ENCODE assay signal across 13 cellular contexts in the genomic region with DNA sequence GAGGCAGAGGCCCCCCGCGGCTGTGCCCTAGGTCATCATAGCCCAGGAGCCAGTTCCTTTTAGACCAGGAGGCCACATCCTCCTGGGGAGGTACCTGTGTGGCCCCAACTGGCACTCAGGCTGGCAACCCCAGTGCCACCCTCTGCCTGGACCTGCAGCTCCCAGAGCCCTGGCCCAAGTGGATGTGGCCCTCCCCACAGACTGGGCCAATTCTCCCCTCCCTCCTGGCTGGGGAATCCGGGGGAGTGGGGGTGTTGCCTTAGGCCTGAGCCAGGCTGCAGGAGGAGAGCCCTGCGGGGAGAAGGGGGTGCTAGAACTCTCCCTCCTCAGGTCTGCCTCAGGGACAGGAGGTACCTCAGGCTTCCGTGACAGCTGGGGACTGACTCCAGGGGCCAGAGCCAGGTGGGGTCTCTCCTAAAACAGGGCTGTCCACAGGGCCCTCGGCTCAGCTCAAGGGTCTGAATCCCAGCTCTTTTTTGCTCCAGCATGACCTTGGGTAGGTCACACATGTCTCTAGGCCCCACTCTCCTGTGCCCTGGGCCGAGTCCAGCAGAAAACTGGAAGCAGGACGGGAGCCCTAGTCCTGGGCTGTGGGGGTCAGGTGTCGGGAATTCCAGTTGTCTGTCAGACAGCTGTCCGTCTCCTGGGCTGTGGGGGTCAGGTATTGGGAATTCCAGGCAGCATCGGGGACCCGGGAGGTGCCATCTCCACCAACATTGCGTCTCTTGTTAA. TPM values are rescaled to one million over a fixed set of nuclear protein-coding genes. Genes with fewer than 3 reads are reported as not detected.
DNase-seq lines count a peak whose midpoint lies in the region; ATAC-seq and TF ChIP-seq lines count a peak whose summit lies in the region.
"Had no signal": no experiment of that assay in that cellular context is flagged by ENCODE, and none has a peak within 500 bp of the region (broad histone marks: within the 10 kb centered on the region; RNA-seq: fewer than 3 reads in every experiment).

No MANE protein-coding gene starts in this region.

- no peak for TF ChIP-seq CTCF in heart right ventricle (IDR thresholded peaks at IDR 0.05)

- H3K27me3 ChIP-seq in SJSA1 (replicated peaks), result no peaks in the 10 kb centered on the region
- H3K27me3 ChIP-seq in heart right ventricle, result no peaks in the 10 kb centered on the region
- H3K27me3 ChIP-seq in stomach smooth muscle (ENCODE audit: control insufficient read depth in 1 of 2, insufficient read depth in 2 of 2, low read length in 2 of 2), result no peaks in the 10 kb centered on the region
- H3K27me3 ChIP-seq: BLaER1 treated with 17β-estradiol and CSF1 and Interleukin-3, amounts not matched to agents 10 nM and 100 nM had no signal

- H3K4me3 ChIP-seq in SJSA1, result no peak overlapping the region
- H3K4me3 ChIP-seq in heart right ventricle, result peak overlapping the region in 4 of 10 donors; percentile 9 to 26 (median 20)
- H3K4me3 ChIP-seq in stomach smooth muscle (ENCODE audit: low read length in 2 of 2), result no peak overlapping the region
- H3K4me3 ChIP-seq: BLaER1 treated with 17β-estradiol and CSF1 and Interleukin-3, amounts not matched to agents 10 nM and 100 nM had no signal

- H3K27ac ChIP-seq in SJSA1 (0 out of 2 replicates have a peak overlapping the region, but pooled peaks have one; percentile 29), heart right ventricle (peak overlapping the region; percentile 72 to 93 (median 84)), stomach smooth muscle (ENCODE audit: low read length) (peak overlapping the region; percentile 37)

- no peak overlapping the region for H3K9ac ChIP-seq in stomach smooth muscle (ENCODE audit: low read length in 2 of 2)

- intact Hi-C loops in heart right ventricle (cut with DNase I), result no loop called here

- H3K9me3 ChIP-seq in SJSA1 (replicated peaks) (no peaks in the 10 kb centered on the region), heart right ventricle (no peaks in the 10 kb centered on the region), stomach smooth muscle (ENCODE audit: control insufficient read depth in 2 of 2, low read length in 2 of 2) (no peaks in the 10 kb centered on the region)
- H3K9me3 ChIP-seq: BLaER1 treated with 17β-estradiol and CSF1 and Interleukin-3, amounts not matched to agents 10 nM and 100 nM had no signal

- H3K36me3 ChIP-seq in SJSA1, result peaks cover 84% of the 10 kb centered on the region
- peaks cover 0 to 50% (median 0%) of the 10 kb centered on the region in 9 donors for H3K36me3 ChIP-seq in heart right ventricle
- H3K36me3 ChIP-seq in stomach smooth muscle (ENCODE audit: control insufficient read depth in 2 of 2, insufficient read depth in 2 of 2, low read length in 2 of 2), result peaks cover 0 to 5% of the 10 kb centered on the region in 2 donors

- DNase-seq in SJSA1 (ENCODE audit: low read depth in 1 of 2, low spot score in 2 of 2), result no peak
- no peak for DNase-seq in heart right ventricle
- DNase-seq in activated CD8-positive, alpha-beta memory T cell treated with anti-CD3 and anti-CD28 coated beads, Interleukin-2, amount 50 U/mL, for 48 hours, result no peak
- DNase-seq in activated naive CD4-positive, alpha-beta T cell treated with anti-CD3 and anti-CD28 coated beads, Interleukin-2, amount 50 U/mL, for 16 hours, result no peak
- DNase-seq in OCI-M2 (lab: John Stamatoyannopoulos, UW; ENCODE audit: unreplicated experiment), result no peak
- DNase-seq: activated T-cell treated with anti-CD3 and anti-CD28 coated beads, Interleukin-2, amount 50 U/mL, for 72 hours; DMS79 treated with DMSO at 0.1 percent for 48 hours; NCI-H1436; NCI-H2227 treated with DMSO at 0.1 percent for 48 hours had no signal

- peaks cover 19% of the 10 kb centered on the region for H3K4me1 ChIP-seq in SJSA1 (replicated peaks)
- H3K4me1 ChIP-seq in heart right ventricle, result peaks cover 5 to 37% (median 22%) of the 10 kb centered on the region in 9 donors
- peaks cover 16% of the 10 kb centered on the region for H3K4me1 ChIP-seq in stomach smooth muscle (ENCODE audit: control insufficient read depth, insufficient read depth, low read length)

- peak; percentile 1 to 36 (median 12) for ATAC-seq in heart right ventricle

- WGBS in heart right ventricle, 2 donors, result 52 to 61% methylated on average over 13 of the region's 13 CpGs

RNA-seq across cellular contexts. Expression of a gene that starts 9.6 kb away (rescaled TPM):
- 43.0 and 79.2 TPM in 2 replicates for total RNA-seq in SJSA1 (2014; rRNA removed; shearing (Covaris generic))
- total RNA-seq in heart right ventricle, result 10 to 100 TPM; 23.3 to 39.5 (median 30.7) TPM
- 10 to 100 TPM; 37.0 to 49.2 TPM for polyA plus RNA-seq in heart right ventricle

RNA-seq across cellular contexts. Expression of a gene that starts 19.5 kb away (rescaled TPM):
- total RNA-seq in SJSA1 (2014; rRNA removed; shearing (Covaris generic)), result 0.16 and 0.32 TPM in 2 replicates
- total RNA-seq in heart right ventricle, result 1 to 10 TPM in 5 of 10 donors, under 1 TPM in 4, not detected in 1; 0.21 to 2.0 (median 1.1) TPM
- polyA plus RNA-seq in heart right ventricle, result 1 to 10 TPM; 1.3 to 1.6 TPM

RNA-seq across cellular contexts. Expression of a gene that starts 26.6 kb away (rescaled TPM):
- total RNA-seq in SJSA1 (2014; rRNA removed; shearing (Covaris generic)), result 63.0 and 90.4 TPM in 2 replicates
- 10 to 100 TPM; 19.4 to 50.2 (median 24.8) TPM for total RNA-seq in heart right ventricle
- polyA plus RNA-seq in heart right ventricle, result 10 to 100 TPM; 26.2 to 87.8 TPM

RNA-seq across cellular contexts. Expression of a gene that starts 46.0 kb away (rescaled TPM):
- total RNA-seq in SJSA1 (2014; rRNA removed; shearing (Covaris generic)), result 3.7 and 6.3 TPM in 2 replicates
- total RNA-seq in heart right ventricle, result 1 to 10 TPM; 3.4 to 6.1 (median 4.7) TPM
- 1 to 10 TPM; 3.0 to 8.3 TPM for polyA plus RNA-seq in heart right ventricle

RNA-seq across cellular contexts. Expression of a gene that starts 50.0 kb away (rescaled TPM):
- total RNA-seq in SJSA1 (2014; rRNA removed; shearing (Covaris generic)), result not detected in 2 replicates
- total RNA-seq in heart right ventricle, result under 1 TPM in 3 of 10 donors, not detected in 7; 0.02 to 0.04 (median 0.03) TPM
- polyA plus RNA-seq in heart right ventricle, result under 1 TPM in 1 of 2 donors, not detected in 1; 0.07 TPM
- total RNA-seq: activated T-cell treated with anti-CD3 and anti-CD28 coated beads, Interleukin-2, amount 50 U/mL, for 72 hours; glomerular endothelial cell; osteoblast had no signal

Comparison
In these comparisons a context has a peak if more than half of its experiments do, and no peak if none do; other contexts are left out.
1. H3K27ac ChIP-seq: peak in every context shown above with its lines; median percentile 84 in heart right ventricle; 37 in stomach smooth muscle; 29 in SJSA1.